14 cellular contexts compared by ENCODE assay signal in genomic region chr18:79315589-79315988, GRCh38.
"Had no signal": no experiment of that assay in that cellular context is flagged by ENCODE, and none has a peak within 500 bp of the region (broad histone marks: within the 10 kb centered on the region; RNA-seq: fewer than 3 reads in every experiment).

No MANE protein-coding gene starts in this region.

- H3K9me3 ChIP-seq: body of pancreas, neutrophil, thoracic aorta had no signal

- H3K4me1 ChIP-seq: body of pancreas had no signal

- H3K27me3 ChIP-seq: body of pancreas, neutrophil had no signal

- H3K4me3 ChIP-seq: body of pancreas, lung, thoracic aorta had no signal

- ATAC-seq: activated CD4-positive, CD25-positive, alpha-beta regulatory T cell treated with anti-CD3 and anti-CD28 coated beads, Interleukin-2, amount 50 U/mL, for 24 hours; body of pancreas; effector memory CD8-positive, alpha-beta T cell; naive thymus-derived CD4-positive, alpha-beta T cell; stimulated activated naive CD8-positive, alpha-beta T cell treated with anti-CD3 and anti-CD28 coated beads, Interleukin-15, amount 100 ng/mL, for 72 hours had no signal

- DNase-seq: activated CD4-positive, alpha-beta T cell treated with anti-CD3 and anti-CD28 coated beads, Interleukin-2, amount 50 U/mL, for 4 hours; activated T-cell treated with anti-CD3 and anti-CD28 coated beads, Interleukin-2, amount 50 U/mL, for 1 hour; body of pancreas; effector memory CD8-positive, alpha-beta T cell; erythroblast; hippocampal formation; naive thymus-derived CD4-positive, alpha-beta T cell; stimulated activated CD4-positive, alpha-beta T cell treated with anti-CD3 and anti-CD28 coated beads, Interleukin-15, amount 100 ng/mL, for 24 hours; stimulated activated CD4-positive, alpha-beta T cell treated with anti-CD3 and anti-CD28 coated beads, Interleukin-4, amount 100 ng/mL, for 4 hours; stimulated activated naive CD8-positive, alpha-beta T cell treated with anti-CD3 and anti-CD28 coated beads, Interleukin-15, amount 100 ng/mL, for 72 hours had no signal

- H3K27ac ChIP-seq: body of pancreas, neutrophil, thoracic aorta had no signal
